Comparison of ENCODE assay signal across 18 cellular contexts in genomic region chr19:2129022-2129421, GRCh38. TPM values are rescaled to one million over a fixed set of nuclear protein-coding genes. Genes with fewer than 3 reads are reported as not detected.
DNase-seq lines count a peak whose midpoint lies in the region; ATAC-seq, FAIRE-seq and TF ChIP-seq lines count a peak whose summit lies in the region.
"Had no signal": no experiment of that assay in that cellular context is flagged by ENCODE, and none has a peak within 500 bp of the region (broad histone marks: within the 10 kb centered on the region; RNA-seq: fewer than 3 reads in every experiment).

No MANE protein-coding gene starts in this region.

- H3K4ac ChIP-seq in H1 (replicated peaks; ENCODE audit: insufficient read length, low read depth, low read length) = no peak overlapping the region
- H3K4ac ChIP-seq in trophoblast cell (ENCODE audit: low read depth, low read length) = no peak overlapping the region

- H4K91ac ChIP-seq in H1 (replicated peaks; ENCODE audit: insufficient read length, low read length) (no peak overlapping the region), trophoblast cell (ENCODE audit: low read depth, low read length) (no peak overlapping the region)

- H2BK120ac ChIP-seq in H1 (replicated peaks; ENCODE audit: low read depth, low read length) (no peak overlapping the region), trophoblast cell (ENCODE audit: insufficient read depth, low read length, poor library complexity) (no peak overlapping the region)

- H3K23me2 ChIP-seq in H1 (ENCODE audit: low read depth, low read length) = no peaks in the 10 kb centered on the region

- no peak for TF ChIP-seq POLR2A in H1 (IDR thresholded peaks at IDR 0.05; ENCODE audit: control extremely low read depth in 1 of 2, low read depth in 2 of 2, low read length in 2 of 2)

- FAIRE-seq in H1 (lab: Jason Lieb, UNC) (no peak), kidney (lab: Jason Lieb, UNC) (no peak)
- FAIRE-seq: H54 had no signal

- no peak overlapping the region for H4K12ac ChIP-seq in trophoblast cell (ENCODE audit: low read depth, low read length)

- peak; percentile 12 for DNase-seq in NCI-H345 (lab: John Stamatoyannopoulos, UW)
- DNase-seq in NCI-H345 treated with DMSO at 0.1 percent for 48 hours (lab: John Stamatoyannopoulos, UW; ENCODE audit: unreplicated experiment) = no peak
- DNase-seq in H1 (ENCODE audit: low read depth in 1 of 2, low spot score in 2 of 2) = no peak
- peak; percentile 71 for DNase-seq in kidney
- DNase-seq in mucosa of descending colon = no peak
- no peak for DNase-seq in activated CD4-positive, alpha-beta T cell treated with anti-CD3 and anti-CD28 coated beads, Interleukin-2, amount 10 ng/mL, durations not matched to agents 24 days and 14 days
- no peak for DNase-seq in trophoblast cell
- DNase-seq: 8988T; ACHN; Calu3; CD4-positive, CD25-positive, alpha-beta regulatory T cell; DMS 273 treated with DMSO at 0.1 percent for 48 hours had no signal

- no peaks in the 10 kb centered on the region for H3K4me1 Mint-ChIP-seq in activated CD4-positive, alpha-beta T cell treated with anti-CD3 and anti-CD28 coated beads, Interleukin-2, amount 10 ng/mL, durations not matched to agents 24 days and 14 days
- H3K4me1 Mint-ChIP-seq: CD4-positive, CD25-positive, alpha-beta regulatory T cell had no signal

- H3K4me2 ChIP-seq in H1 (ENCODE audit: insufficient read depth in 1 of 2, low read depth in 2 of 2, low read length in 2 of 2) (no peak overlapping the region), trophoblast cell (ENCODE audit: low read length) (no peak overlapping the region)
- H3K4me2 ChIP-seq: BLaER1 treated with 17β-estradiol and CSF1 and Interleukin-3, amounts not matched to agents 10 nM and 100 nM had no signal

- no peak overlapping the region for H3K4me3 ChIP-seq in HEK293 (ENCODE audit: low read depth, low read length)
- no peak overlapping the region for H3K4me3 ChIP-seq in H1 (ENCODE audit: extremely low read depth in 1 of 4, insufficient read depth in 2 of 4, low read depth in 3 of 4, low read length in 4 of 4)
- no peak overlapping the region for H3K4me3 ChIP-seq in kidney (ENCODE audit: low read length in 2 of 2)
- no peak overlapping the region for H3K4me3 ChIP-seq in mucosa of descending colon
- no peak overlapping the region for H3K4me3 ChIP-seq in trophoblast cell (ENCODE audit: low read depth, low read length)
- H3K4me3 ChIP-seq: BLaER1 treated with 17β-estradiol and CSF1 and Interleukin-3, amounts not matched to agents 10 nM and 100 nM had no signal

- H3K18ac ChIP-seq in H1 (ENCODE audit: extremely low read depth, low read length) (no peak overlapping the region), trophoblast cell (ENCODE audit: low read length) (no peak overlapping the region)

- no peak overlapping the region for H2BK20ac ChIP-seq in H1 (ENCODE audit: low read length)

- peaks cover 10% of the 10 kb centered on the region for H3K79me1 ChIP-seq in H1 (ENCODE audit: low read depth, low read length)
- H3K79me1 ChIP-seq in trophoblast cell (ENCODE audit: low read length) = no peaks in the 10 kb centered on the region

- TF ChIP-seq RAD21 in H1 (IDR thresholded peaks at IDR 0.05 in 1 of 2, conservative IDR thresholded peaks at IDR 0.05 in 1 of 2; ENCODE audit: low read depth in 2 of 2, low read length in 2 of 2) = no peak

- H3K4me1 ChIP-seq in HEK293 (ENCODE audit: control insufficient read depth, insufficient read depth, low read length) (no peaks in the 10 kb centered on the region), H1 (replicated peaks in 1 of 4; ENCODE audit: control insufficient read depth in 3 of 4, insufficient read depth in 4 of 4, low read length in 3 of 4) (no peaks in the 10 kb centered on the region), kidney (ENCODE audit: control insufficient read depth in 1 of 2, insufficient read depth in 1 of 2, low read depth in 1 of 2, low read length in 2 of 2) (no peaks in the 10 kb centered on the region), mucosa of descending colon (ENCODE audit: low read depth) (no peaks in the 10 kb centered on the region), trophoblast cell (ENCODE audit: control insufficient read depth in 1 of 2, insufficient read depth in 2 of 2, low read length in 2 of 2) (no peaks in the 10 kb centered on the region)

- no peak overlapping the region for H2BK5ac ChIP-seq in H1 (ENCODE audit: low read depth, low read length)
- no peak overlapping the region for H2BK5ac ChIP-seq in trophoblast cell (ENCODE audit: low read depth, low read length, poor library complexity)

- H4K5ac ChIP-seq in H1 (ENCODE audit: insufficient read length, low read depth, low read length) = no peak overlapping the region

- no peak overlapping the region for H2AK5ac ChIP-seq in H1 (ENCODE audit: low read depth, low read length)
- H2AK5ac ChIP-seq in trophoblast cell (ENCODE audit: low read length) = no peak overlapping the region

- no peaks in the 10 kb centered on the region for H3K9me3 Mint-ChIP-seq in activated CD4-positive, alpha-beta T cell treated with anti-CD3 and anti-CD28 coated beads, Interleukin-2, amount 10 ng/mL, durations not matched to agents 24 days and 14 days
- H3K9me3 Mint-ChIP-seq: CD4-positive, CD25-positive, alpha-beta regulatory T cell had no signal

- POLR2A ChIA-PET in HEK293 (lab: Yijun Ruan, JAX) (interaction anchor here (0.9 kb wide), 1 partner anchor 16 kb away, joined by 3 read pairs; no protein-coding TSS in a partner anchor), H1 (lab: Charles Lee; ENCODE audit: partially characterized antibody) (interaction anchor here (0.6 to 1.2 kb wide), 6 partner anchors 13 to 124 kb away, joined by 3 to 5 read pairs (median 3); no protein-coding TSS in a partner anchor)

- no peaks in the 10 kb centered on the region for H3K9me3 ChIP-seq in HEK293 (ENCODE audit: control insufficient read depth, insufficient read depth, low read depth, low read length)
- no peaks in the 10 kb centered on the region for H3K9me3 ChIP-seq in H1 (ENCODE audit: insufficient read depth in 2 of 2, low read depth in 1 of 2, low read length in 1 of 2)
- H3K9me3 ChIP-seq in kidney (ENCODE audit: control insufficient read depth in 1 of 2, low read length in 2 of 2) = no peaks in the 10 kb centered on the region
- no peaks in the 10 kb centered on the region for H3K9me3 ChIP-seq in mucosa of descending colon
- H3K9me3 ChIP-seq in trophoblast cell (ENCODE audit: insufficient read depth, low read depth, low read length) = peaks cover 7% of the 10 kb centered on the region
- H3K9me3 ChIP-seq: BLaER1 treated with 17β-estradiol and CSF1 and Interleukin-3, amounts not matched to agents 10 nM and 100 nM had no signal

- H3K27ac Mint-ChIP-seq in activated CD4-positive, alpha-beta T cell treated with anti-CD3 and anti-CD28 coated beads, Interleukin-2, amount 10 ng/mL, durations not matched to agents 24 days and 14 days = no peak overlapping the region
- H3K27ac Mint-ChIP-seq: CD4-positive, CD25-positive, alpha-beta regulatory T cell had no signal

- H3K27ac ChIP-seq in HEK293 (ENCODE audit: extremely low read depth, low read depth, low read length) (peak overlapping the region; percentile 3; the same call in 1 of the 2 replicates), H1 (ENCODE audit: low read depth, low read length) (no peak overlapping the region), kidney (ENCODE audit: low read depth in 2 of 2, low read length in 2 of 2) (no peak overlapping the region), trophoblast cell (ENCODE audit: low read depth, low read length) (no peak overlapping the region)
- H3K27ac ChIP-seq: BLaER1 treated with 17β-estradiol and CSF1 and Interleukin-3, amounts not matched to agents 10 nM and 100 nM; HL-60 had no signal

- WGBS in H1 (ENCODE audit: extremely low coverage in 1 of 2, insufficient coverage in 1 of 2, insufficient read length in 1 of 2, insufficient replicate concordance in 2 of 2, low coverage in 1 of 2, low lambda C conversion rate in 2 of 2, missing lambda C conversion rate in 1 of 2), 2 experiments = 94% methylated on average over 13 of the region's 21 CpGs; no CpG with 5 or more reads in 1 of the 2 experiments
- no CpG with 5 or more reads among the region's 21 CpGs for WGBS in trophoblast cell (ENCODE audit: extremely low coverage, insufficient coverage, insufficient read length)

- no peak overlapping the region for H3K56ac ChIP-seq in H1 (replicated peaks; ENCODE audit: insufficient read length, low read depth, low read length)

- no peak overlapping the region for H2AFZ ChIP-seq in H1 (ENCODE audit: low read length)
- H2AFZ ChIP-seq in trophoblast cell (ENCODE audit: insufficient read depth, low read length, poor library complexity) = no peak overlapping the region

- no peak overlapping the region for H3K23ac ChIP-seq in H1 (ENCODE audit: insufficient read length)
- no peak overlapping the region for H3K23ac ChIP-seq in trophoblast cell (ENCODE audit: low read length)

- H3K27me3 ChIP-seq in H1 (replicated peaks in 1 of 4; ENCODE audit: control insufficient read depth in 3 of 4, extremely low read depth in 1 of 4, insufficient read depth in 3 of 4, low read length in 3 of 4) (no peaks in the 10 kb centered on the region), trophoblast cell (ENCODE audit: insufficient read depth, low read length) (no peaks in the 10 kb centered on the region)
- H3K27me3 ChIP-seq: BLaER1 treated with 17β-estradiol and CSF1 and Interleukin-3, amounts not matched to agents 10 nM and 100 nM had no signal

- H3K14ac ChIP-seq in H1 (ENCODE audit: insufficient read length) (no peak overlapping the region), trophoblast cell (ENCODE audit: low read length) (no peak overlapping the region)

- peaks cover 0 to 21% of the 10 kb centered on the region in 2 experiments; a peak in 2 of 4 replicates for H3K79me2 ChIP-seq in H1 (ENCODE audit: control insufficient read depth in 1 of 2, insufficient read depth in 2 of 2, low read length in 2 of 2)
- no peaks in the 10 kb centered on the region for H3K79me2 ChIP-seq in trophoblast cell (ENCODE audit: control insufficient read depth, insufficient read depth, low read length, poor library complexity)

- H3K36me3 ChIP-seq in HEK293 (ENCODE audit: control insufficient read depth in 2 of 2, insufficient read depth in 1 of 2, low read length in 2 of 2) = peaks cover 17 to 85% of the 10 kb centered on the region in 2 experiments; a peak in 2 of 3 replicates
- H3K36me3 ChIP-seq in H1 (ENCODE audit: control insufficient read depth in 2 of 4, insufficient read depth in 4 of 4, low read length in 3 of 4) = peaks cover 10 to 58% (median 32%) of the 10 kb centered on the region in 4 experiments; a peak in 7 of 8 replicates
- H3K36me3 ChIP-seq in kidney (ENCODE audit: control insufficient read depth in 1 of 2, insufficient read depth in 2 of 2, low read length in 2 of 2) = peaks cover 26 to 32% of the 10 kb centered on the region in 2 donors
- H3K36me3 ChIP-seq in mucosa of descending colon (ENCODE audit: low read depth) = no peaks in the 10 kb centered on the region
- peaks cover 76 to 78% of the 10 kb centered on the region in 2 experiments for H3K36me3 ChIP-seq in trophoblast cell (ENCODE audit: control insufficient read depth in 1 of 2, insufficient read depth in 2 of 2, low read length in 2 of 2)

- H3K9ac ChIP-seq in H1 (replicated peaks in 1 of 4; ENCODE audit: extremely low read depth in 1 of 4, low read depth in 3 of 4, low read length in 3 of 4) (no peak overlapping the region), kidney (ENCODE audit: low read length in 2 of 2) (no peak overlapping the region), trophoblast cell (ENCODE audit: low read length) (no peak overlapping the region)

- intact Hi-C loops in kidney (cut with DNase I) = no loop called here
- intact Hi-C loops in mucosa of descending colon (cut with DNase I, micrococcal nuclease) = no loop called here
- intact Hi-C loops in activated CD4-positive, alpha-beta T cell treated with anti-CD3 and anti-CD28 coated beads, Interleukin-2, amount 10 ng/mL, durations not matched to agents 24 days and 14 days (cut with micrococcal nuclease) = no loop called here

- no peak for TF ChIP-seq EP300 in H1 (IDR thresholded peaks at IDR 0.05; ENCODE audit: borderline replicate concordance in 1 of 2, low read depth in 2 of 2, low read length in 2 of 2)

- no peak for ATAC-seq in mucosa of descending colon
- ATAC-seq: HCT116 had no signal

- H3K27me3 Mint-ChIP-seq in activated CD4-positive, alpha-beta T cell treated with anti-CD3 and anti-CD28 coated beads, Interleukin-2, amount 10 ng/mL, durations not matched to agents 24 days and 14 days = no peaks in the 10 kb centered on the region
- H3K27me3 Mint-ChIP-seq: CD4-positive, CD25-positive, alpha-beta regulatory T cell had no signal

- TF ChIP-seq CTCF in HEK293 (tag by site-specific recombination; IDR thresholded peaks at IDR 0.05) (no peak), H1 (IDR thresholded peaks at IDR 0.05; ENCODE audit: control extremely low read depth in 1 of 3, insufficient read depth in 1 of 3, low read depth in 1 of 3, low read length in 3 of 3) (no peak), kidney (IDR thresholded peaks at IDR 0.05; ENCODE audit: borderline replicate concordance, extremely low read depth, insufficient read depth) (no peak), mucosa of descending colon (IDR thresholded peaks at IDR 0.05) (no peak)

- peaks cover 43% of the 10 kb centered on the region for H3K36me3 Mint-ChIP-seq in activated CD4-positive, alpha-beta T cell treated with anti-CD3 and anti-CD28 coated beads, Interleukin-2, amount 10 ng/mL, durations not matched to agents 24 days and 14 days (ENCODE audit: low read depth)

- H2BK15ac ChIP-seq in H1 (ENCODE audit: low read length) = no peak overlapping the region

- no peak overlapping the region for H2BK12ac ChIP-seq in H1 (ENCODE audit: low read depth, low read length)
- no peak overlapping the region for H2BK12ac ChIP-seq in trophoblast cell (ENCODE audit: low read length)

- H4K8ac ChIP-seq in H1 (ENCODE audit: extremely low read depth, insufficient read depth, low read length) (peak overlapping the region; percentile 68), trophoblast cell (ENCODE audit: low read depth, low read length) (no peak overlapping the region)

- CTCF ChIA-PET in HEK293 (lab: Yijun Ruan, JAX) (no interaction called here), H1 (lab: Charles Lee; ENCODE audit: partially characterized antibody) (interaction anchor here (0.9 to 1.4 kb wide), 6 partner anchors 8 to 109 kb away, joined by 3 to 4 read pairs (median 3); no protein-coding TSS in a partner anchor)

- peaks cover 17 to 34% of the 10 kb centered on the region in 2 experiments for H4K20me1 ChIP-seq in H1 (replicated peaks in 1 of 2; ENCODE audit: control insufficient read depth in 1 of 2, insufficient read depth in 2 of 2, low read length in 2 of 2)

- no peak overlapping the region for H3K4me3 Mint-ChIP-seq in activated CD4-positive, alpha-beta T cell treated with anti-CD3 and anti-CD28 coated beads, Interleukin-2, amount 10 ng/mL, durations not matched to agents 24 days and 14 days
- H3K4me3 Mint-ChIP-seq: CD4-positive, CD25-positive, alpha-beta regulatory T cell had no signal

RNA-seq across cellular contexts. Expression of gene AP3D1, which starts 22.3 kb away (rescaled TPM):
- total RNA-seq in H1 (2021; fragmentation: NEBNext Ultra II Directional; extraction: Animal tissue kit (Norgen Biotek cat#: 25700)) = 174 and 184 TPM in 2 replicates
- 161 and 227 TPM in 2 replicates for polyA plus RNA-seq in H1 (2011; rRNA removed)
- 140 TPM for polyA plus RNA-seq in H1 (2011; cell fraction: cytosol; rRNA removed)
- 430 TPM for polyA plus RNA-seq in H1 (2011; cell fraction: nucleus; rRNA removed)
- 183 to 246 TPM (median 225 TPM) in 4 replicates for polyA plus RNA-seq in H1 (2012, experiment 1 of 2)
- 177 TPM for polyA plus RNA-seq in H1 (2012, experiment 2 of 2)
- 94.5 TPM for polyA plus RNA-seq in H1 (2013, experiment 1 of 2)
- 89.2 TPM for polyA plus RNA-seq in H1 (2013, experiment 2 of 2)
- 225 and 237 TPM in 2 replicates for polyA minus RNA-seq in H1 (2011; rRNA and poly(A)+ RNA removed)
- polyA minus RNA-seq in H1 (2011; cell fraction: cytosol; rRNA and poly(A)+ RNA removed) = 139 TPM
- 125 TPM for polyA minus RNA-seq in H1 (2011; cell fraction: nucleus; rRNA and poly(A)+ RNA removed)
- total RNA-seq in kidney = 125 TPM
- 68.4 TPM for polyA plus RNA-seq in kidney (ENCODE audit: insufficient read depth, low read depth, low replicate concordance)
- 100 to 1,000 TPM; 103 to 120 (median 103) TPM for total RNA-seq in mucosa of descending colon
- 104 and 113 TPM in 2 replicates for total RNA-seq in activated CD4-positive, alpha-beta T cell treated with anti-CD3 and anti-CD28 coated beads, Interleukin-2, amount 10 ng/mL, durations not matched to agents 24 days and 14 days
- polyA plus RNA-seq in trophoblast cell (2013) = 96.9 and 101 TPM in 2 replicates

RNA-seq across cellular contexts. Expression of gene IZUMO4, which starts 32.3 kb away (rescaled TPM):
- 1.3 and 1.8 TPM in 2 replicates for total RNA-seq in H1 (2021; fragmentation: NEBNext Ultra II Directional; extraction: Animal tissue kit (Norgen Biotek cat#: 25700))
- polyA plus RNA-seq in H1 (2011; rRNA removed) (1.9 and 2.3 TPM in 2 replicates), kidney (ENCODE audit: insufficient read depth, low read depth, low replicate concordance) (8.9 TPM)
- polyA plus RNA-seq in H1 (2011; cell fraction: cytosol; rRNA removed) = 2.3 TPM
- polyA plus RNA-seq in H1 (2011; cell fraction: nucleus; rRNA removed) = 12.4 TPM
- polyA plus RNA-seq in H1 (2012, experiment 1 of 2) = 0.54 to 2.7 TPM (median 2.0 TPM) in 4 replicates
- polyA plus RNA-seq in H1 (2012, experiment 2 of 2) = 1.1 TPM
- 0.95 TPM for polyA plus RNA-seq in H1 (2013, experiment 1 of 2)
- polyA plus RNA-seq in H1 (2013, experiment 2 of 2) = 0.75 TPM
- 0.47 TPM in 1 of 2 replicates, not detected in the other for polyA minus RNA-seq in H1 (2011; rRNA and poly(A)+ RNA removed)
- 1.5 TPM for polyA minus RNA-seq in H1 (2011; cell fraction: cytosol; rRNA and poly(A)+ RNA removed)
- polyA minus RNA-seq in H1 (2011; cell fraction: nucleus; rRNA and poly(A)+ RNA removed) = 2.4 TPM
- total RNA-seq in kidney (4.3 TPM), mucosa of descending colon (1 to 10 TPM; 2.2 to 5.3 (median 3.4) TPM)
- 9.5 and 10.0 TPM in 2 replicates for total RNA-seq in activated CD4-positive, alpha-beta T cell treated with anti-CD3 and anti-CD28 coated beads, Interleukin-2, amount 10 ng/mL, durations not matched to agents 24 days and 14 days
- polyA plus RNA-seq in trophoblast cell (2013) = 1.2 and 1.5 TPM in 2 replicates
- total RNA-seq: Daoy had no signal

RNA-seq across cellular contexts. Expression of gene MOB3A, which starts 32.9 kb away (rescaled TPM):
- 9.2 and 9.8 TPM in 2 replicates for total RNA-seq in H1 (2021; fragmentation: NEBNext Ultra II Directional; extraction: Animal tissue kit (Norgen Biotek cat#: 25700))
- polyA plus RNA-seq in H1 (2011; rRNA removed) (9.6 and 10.2 TPM in 2 replicates), kidney (ENCODE audit: insufficient read depth, low read depth, low replicate concordance) (16.9 TPM)
- 5.2 TPM for polyA plus RNA-seq in H1 (2011; cell fraction: cytosol; rRNA removed)
- 8.1 TPM for polyA plus RNA-seq in H1 (2011; cell fraction: nucleus; rRNA removed)
- 5.2 to 7.4 TPM (median 7.0 TPM) in 4 replicates for polyA plus RNA-seq in H1 (2012, experiment 1 of 2)
- 5.2 TPM for polyA plus RNA-seq in H1 (2012, experiment 2 of 2)
- polyA plus RNA-seq in H1 (2013, experiment 1 of 2) = 7.2 TPM
- polyA plus RNA-seq in H1 (2013, experiment 2 of 2) = 7.5 TPM
- 6.6 and 8.8 TPM in 2 replicates for polyA minus RNA-seq in H1 (2011; rRNA and poly(A)+ RNA removed)
- 7.0 TPM for polyA minus RNA-seq in H1 (2011; cell fraction: cytosol; rRNA and poly(A)+ RNA removed)
- 3.3 TPM for polyA minus RNA-seq in H1 (2011; cell fraction: nucleus; rRNA and poly(A)+ RNA removed)
- total RNA-seq in kidney (59.7 TPM), mucosa of descending colon (10 to 100 TPM; 39.8 to 76.8 (median 43.7) TPM)
- total RNA-seq in activated CD4-positive, alpha-beta T cell treated with anti-CD3 and anti-CD28 coated beads, Interleukin-2, amount 10 ng/mL, durations not matched to agents 24 days and 14 days = 184 and 185 TPM in 2 replicates
- polyA plus RNA-seq in trophoblast cell (2013) = 34.5 and 34.8 TPM in 2 replicates

RNA-seq across cellular contexts. Expression of gene DOT1L, which starts 34.7 kb away (rescaled TPM):
- total RNA-seq in H1 (2021; fragmentation: NEBNext Ultra II Directional; extraction: Animal tissue kit (Norgen Biotek cat#: 25700)) = 74.8 and 76.3 TPM in 2 replicates
- polyA plus RNA-seq in H1 (2011; rRNA removed) (17.5 and 39.8 TPM in 2 replicates), kidney (ENCODE audit: insufficient read depth, low read depth, low replicate concordance) (5.7 TPM)
- 28.6 TPM for polyA plus RNA-seq in H1 (2011; cell fraction: cytosol; rRNA removed)
- 232 TPM for polyA plus RNA-seq in H1 (2011; cell fraction: nucleus; rRNA removed)
- polyA plus RNA-seq in H1 (2012, experiment 1 of 2) = 37.0 to 51.6 TPM (median 48.5 TPM) in 4 replicates
- polyA plus RNA-seq in H1 (2012, experiment 2 of 2) = 26.6 TPM
- polyA plus RNA-seq in H1 (2013, experiment 1 of 2) = 36.4 TPM
- polyA plus RNA-seq in H1 (2013, experiment 2 of 2) = 32.3 TPM
- polyA minus RNA-seq in H1 (2011; rRNA and poly(A)+ RNA removed) = 16.0 and 21.9 TPM in 2 replicates
- 24.8 TPM for polyA minus RNA-seq in H1 (2011; cell fraction: cytosol; rRNA and poly(A)+ RNA removed)
- polyA minus RNA-seq in H1 (2011; cell fraction: nucleus; rRNA and poly(A)+ RNA removed) = 49.1 TPM
- total RNA-seq in kidney (32.0 TPM), mucosa of descending colon (10 to 100 TPM; 38.1 to 48.1 (median 44.5) TPM)
- total RNA-seq in activated CD4-positive, alpha-beta T cell treated with anti-CD3 and anti-CD28 coated beads, Interleukin-2, amount 10 ng/mL, durations not matched to agents 24 days and 14 days = 127 and 137 TPM in 2 replicates
- 18.1 and 18.3 TPM in 2 replicates for polyA plus RNA-seq in trophoblast cell (2013)

Comparison
In these comparisons a context has a peak if more than half of its experiments do, and no peak if none do; other contexts are left out.
1. DNase-seq: peak in NCI-H345 (single experiment) and kidney (single experiment); none in NCI-H345 treated with DMSO at 0.1 percent for 48 hours (single experiment), H1 (0 of 2), mucosa of descending colon (0 of 3), activated CD4-positive, alpha-beta T cell treated with anti-CD3 and anti-CD28 coated beads, Interleukin-2, amount 10 ng/mL, durations not matched to agents 24 days and 14 days (single experiment) and trophoblast cell (0 of 2).